In the genomic region with DNA sequence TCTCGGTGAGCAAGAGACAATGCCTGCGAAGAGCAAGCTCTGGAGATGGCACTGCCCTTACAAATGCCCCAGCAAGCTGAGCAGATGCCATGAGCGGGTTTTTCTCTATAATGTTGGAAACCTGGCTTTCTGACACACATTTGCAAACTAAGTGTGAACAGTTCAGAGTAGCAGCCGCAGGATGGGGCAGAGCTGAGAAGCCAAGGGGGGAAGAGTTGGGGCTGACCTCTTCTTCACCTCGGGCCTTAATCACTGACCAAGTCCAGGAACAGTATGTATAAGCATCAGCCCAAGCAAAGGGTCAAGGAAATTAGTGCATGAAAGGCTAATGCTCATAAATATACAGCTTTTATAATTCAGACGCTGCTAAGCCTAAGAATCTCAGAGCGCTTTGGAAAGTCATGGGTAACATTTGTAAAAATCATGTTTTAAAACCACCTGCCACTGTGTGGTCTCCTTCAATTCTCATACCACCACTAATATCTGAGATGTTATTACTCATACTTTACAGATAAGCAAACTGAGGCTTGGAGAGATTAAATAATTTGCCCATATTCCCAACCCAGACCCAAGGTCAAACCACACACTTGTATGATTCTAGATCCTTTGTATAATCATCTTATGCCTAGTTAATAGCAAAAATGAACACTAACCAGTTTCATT, we compare ENCODE assay signal across 11 cellular contexts.
DNase-seq lines count a peak whose midpoint lies in the region; ATAC-seq and TF ChIP-seq lines count a peak whose summit lies in the region.
"Had no signal": no experiment of that assay in that cellular context is flagged by ENCODE, and none has a peak within 500 bp of the region (broad histone marks: within the 10 kb centered on the region; RNA-seq: fewer than 3 reads in every experiment).

No MANE protein-coding gene starts in this region.

- H3K79me2 ChIP-seq in smooth muscle cell (ENCODE audit: low read depth), result no peaks in the 10 kb centered on the region

- peaks cover 47% of the 10 kb centered on the region for H3K4me1 Mint-ChIP-seq in activated CD4-positive, alpha-beta T cell treated with anti-CD3 and anti-CD28 coated beads, Interleukin-2, amount 10 ng/mL, durations not matched to agents 24 days and 14 days

- TF ChIP-seq CTCF in VCaP (conservative IDR thresholded peaks at IDR 0.05) (no peak), fibroblast of the aortic adventitia (IDR thresholded peaks at IDR 0.05; ENCODE audit: insufficient read depth, low read length) (no peak), smooth muscle cell (IDR thresholded peaks at IDR 0.05; ENCODE audit: borderline replicate concordance, insufficient read depth, poor library complexity, severe bottlenecking) (no peak), colonic mucosa (IDR thresholded peaks at IDR 0.05) (no peak), mucosa of descending colon (IDR thresholded peaks at IDR 0.05) (no peak)

- intact Hi-C loops in activated CD4-positive, alpha-beta T cell treated with anti-CD3 and anti-CD28 coated beads, Interleukin-2, amount 10 ng/mL, durations not matched to agents 24 days and 14 days (cut with micrococcal nuclease), result no loop called here
- intact Hi-C loops in colonic mucosa (cut with DNase I) (no loop called here), mucosa of descending colon (cut with DNase I, micrococcal nuclease) (no loop called here)

- H3K36me3 ChIP-seq in smooth muscle cell (ENCODE audit: low read depth) (peaks cover 10% of the 10 kb centered on the region), colonic mucosa (peaks cover 21% of the 10 kb centered on the region), mucosa of descending colon (ENCODE audit: low read depth) (peaks cover 19% of the 10 kb centered on the region)

- H3F3A ChIP-seq in smooth muscle cell (ENCODE audit: low read depth), result peaks cover 16% of the 10 kb centered on the region

- H3K9me3 ChIP-seq in smooth muscle cell (replicated peaks; ENCODE audit: low read depth), result no peaks in the 10 kb centered on the region
- H3K9me3 ChIP-seq in colonic mucosa, result no peaks in the 10 kb centered on the region
- H3K9me3 ChIP-seq in mucosa of descending colon, result no peaks in the 10 kb centered on the region
- H3K9me3 ChIP-seq: Peyer's patch had no signal

- peaks cover 80% of the 10 kb centered on the region for H3K36me3 Mint-ChIP-seq in activated CD4-positive, alpha-beta T cell treated with anti-CD3 and anti-CD28 coated beads, Interleukin-2, amount 10 ng/mL, durations not matched to agents 24 days and 14 days (ENCODE audit: low read depth)

- H3K27ac ChIP-seq in VCaP (peak overlapping the region; percentile 96), smooth muscle cell (ENCODE audit: low read depth) (peak overlapping the region; percentile 98), colonic mucosa (no peak overlapping the region)
- H3K27ac ChIP-seq: epithelial cell of prostate had no signal

- no peaks in the 10 kb centered on the region for H3K27me3 Mint-ChIP-seq in activated CD4-positive, alpha-beta T cell treated with anti-CD3 and anti-CD28 coated beads, Interleukin-2, amount 10 ng/mL, durations not matched to agents 24 days and 14 days

- H3K4me3 ChIP-seq in fibroblast of the aortic adventitia (ENCODE audit: low read depth, low read length) (no peak overlapping the region), smooth muscle cell (no peak overlapping the region), colonic mucosa (no peak overlapping the region), mucosa of descending colon (no peak overlapping the region)
- H3K4me3 ChIP-seq: Peyer's patch had no signal

- H3K27ac Mint-ChIP-seq in activated CD4-positive, alpha-beta T cell treated with anti-CD3 and anti-CD28 coated beads, Interleukin-2, amount 10 ng/mL, durations not matched to agents 24 days and 14 days, result peak overlapping the region; percentile 87

- no peaks in the 10 kb centered on the region for H4K20me1 ChIP-seq in smooth muscle cell (ENCODE audit: low read depth)

- DNase-seq in activated CD4-positive, alpha-beta T cell treated with anti-CD3 and anti-CD28 coated beads, Interleukin-2, amount 10 ng/mL, durations not matched to agents 24 days and 14 days, result no peak
- DNase-seq in activated CD4-positive, alpha-beta T cell treated with anti-CD3 and anti-CD28 coated beads for 1 hour, result no peak
- peak; percentile 37 for DNase-seq in fibroblast of the aortic adventitia (ENCODE audit: low read depth)
- DNase-seq in smooth muscle cell (lab: John Stamatoyannopoulos, UW; ENCODE audit: unreplicated experiment), result no peak
- DNase-seq in effector CD8-positive, alpha-beta T cell (lab: John Stamatoyannopoulos, UW), result no peak
- DNase-seq in colonic mucosa, result no peak
- DNase-seq in mucosa of descending colon, result no peak
- DNase-seq: NCI-H510A, Peyer's patch had no signal

- no peak overlapping the region for H2AFZ ChIP-seq in smooth muscle cell (ENCODE audit: low read depth)

- no peak overlapping the region for H3K4me2 ChIP-seq in smooth muscle cell

- no peaks in the 10 kb centered on the region for H3K9me3 Mint-ChIP-seq in activated CD4-positive, alpha-beta T cell treated with anti-CD3 and anti-CD28 coated beads, Interleukin-2, amount 10 ng/mL, durations not matched to agents 24 days and 14 days

- H3K4me1 ChIP-seq in smooth muscle cell (ENCODE audit: low read depth) (peaks cover 41% of the 10 kb centered on the region), colonic mucosa (no peaks in the 10 kb centered on the region), mucosa of descending colon (ENCODE audit: low read depth) (peaks cover 5% of the 10 kb centered on the region)

- no peak overlapping the region for H3K9ac ChIP-seq in smooth muscle cell (ENCODE audit: low read depth)
- H3K9ac ChIP-seq in colonic mucosa (ENCODE audit: low read depth in 2 of 2, low read length in 2 of 2), result no peak overlapping the region

- H3K27me3 ChIP-seq in smooth muscle cell (ENCODE audit: low read depth) (no peaks in the 10 kb centered on the region), colonic mucosa (no peaks in the 10 kb centered on the region)
- H3K27me3 ChIP-seq: Peyer's patch had no signal

- H3K4me3 Mint-ChIP-seq in activated CD4-positive, alpha-beta T cell treated with anti-CD3 and anti-CD28 coated beads, Interleukin-2, amount 10 ng/mL, durations not matched to agents 24 days and 14 days, result no peak overlapping the region

- ATAC-seq in mucosa of descending colon, result no peak

- 88% methylated on average over 7 of the region's 7 CpGs for WGBS in smooth muscle cell (ENCODE audit: low lambda C conversion rate)
